In the genomic region with DNA sequence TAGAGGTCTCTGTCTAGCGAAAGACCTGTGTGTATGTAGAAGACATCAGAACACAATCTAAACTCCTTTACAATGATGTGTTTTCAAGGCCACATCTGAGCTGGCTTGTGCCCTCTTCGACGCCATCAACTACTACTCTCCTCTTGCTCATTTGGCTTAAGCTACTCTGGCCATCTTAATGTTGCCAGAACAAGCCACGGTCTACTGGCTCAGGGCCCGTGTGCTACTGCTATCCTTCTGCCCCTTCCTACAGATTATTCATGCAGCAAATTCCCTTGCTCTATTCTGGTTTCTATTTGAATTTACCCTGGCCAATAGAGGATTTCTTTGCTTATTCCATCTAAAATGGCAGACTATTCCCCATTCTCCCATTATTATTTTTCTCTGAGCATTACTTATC, we compare ENCODE assay signal across 22 cellular contexts.
DNase-seq lines count a peak whose midpoint lies in the region; ATAC-seq and TF ChIP-seq lines count a peak whose summit lies in the region.
"Had no signal": no experiment of that assay in that cellular context is flagged by ENCODE, and none has a peak within 500 bp of the region (broad histone marks: within the 10 kb centered on the region; RNA-seq: fewer than 3 reads in every experiment).

No MANE protein-coding gene starts in this region.

- peaks cover 0 to 14% of the 10 kb centered on the region in 2 donors for H3K36me3 Mint-ChIP-seq in activated naive CD4-positive, alpha-beta T cell treated with anti-CD3 and anti-CD28 coated beads, Interleukin-2, amount 50 U/mL, for 72 hours
- peaks cover 43% of the 10 kb centered on the region for H3K36me3 Mint-ChIP-seq in stimulated activated effector memory CD8-positive, alpha-beta T cell treated with anti-CD3 and anti-CD28 coated beads, Interleukin-12 subunit alpha, Interleukin-12 subunit beta, amount 100 ng/mL, for 72 hours

- no peak overlapping the region for H3K27ac ChIP-seq in ovary
- H3K27ac ChIP-seq: C4-2B, KMS-11, SJCRH30 had no signal

- H3K27ac Mint-ChIP-seq in activated naive CD4-positive, alpha-beta T cell treated with anti-CD3 and anti-CD28 coated beads, Interleukin-2, amount 50 U/mL, for 72 hours = peak overlapping the region; percentile 72 to 73
- H3K27ac Mint-ChIP-seq in stimulated activated effector memory CD8-positive, alpha-beta T cell treated with anti-CD3 and anti-CD28 coated beads, Interleukin-12 subunit alpha, Interleukin-12 subunit beta, amount 100 ng/mL, for 72 hours = peak overlapping the region; percentile 26

- peaks cover 1% of the 10 kb centered on the region for H3K4me1 ChIP-seq in ovary (ENCODE audit: insufficient read depth)
- H3K4me1 ChIP-seq: SJCRH30 had no signal

- no peak for ATAC-seq in activated naive CD4-positive, alpha-beta T cell treated with anti-CD3 and anti-CD28 coated beads, Interleukin-2, amount 50 U/mL, for 72 hours
- no peak for ATAC-seq in stimulated activated effector memory CD8-positive, alpha-beta T cell treated with anti-CD3 and anti-CD28 coated beads, Interleukin-12 subunit alpha, Interleukin-12 subunit beta, amount 100 ng/mL, for 72 hours
- no peak for ATAC-seq in HG02571 (IDR thresholded peaks at IDR 0.05; ENCODE audit: unreplicated experiment)
- no peak for ATAC-seq in HG03439 (IDR thresholded peaks at IDR 0.05; ENCODE audit: unreplicated experiment)
- ATAC-seq: Panc1 had no signal

- H3K27me3 ChIP-seq in ovary = no peaks in the 10 kb centered on the region
- H3K27me3 ChIP-seq: SJCRH30 had no signal

- 90 to 97% (median 92%) methylated on average over 5 of the region's 5 CpGs for WGBS in ovary, 3 donors

- H3K4me1 Mint-ChIP-seq in stimulated activated effector memory CD8-positive, alpha-beta T cell treated with anti-CD3 and anti-CD28 coated beads, Interleukin-12 subunit alpha, Interleukin-12 subunit beta, amount 100 ng/mL, for 72 hours = no peaks in the 10 kb centered on the region

- no peak for DNase-seq in activated naive CD4-positive, alpha-beta T cell treated with anti-CD3 and anti-CD28 coated beads, Interleukin-2, amount 50 U/mL, for 72 hours (ENCODE audit: low spot score in 2 of 2)
- DNase-seq in activated naive CD4-positive, alpha-beta T cell treated with anti-CD3 and anti-CD28 coated beads, Interleukin-2, amount 50 U/mL, for 16 hours = no peak
- peak; percentile 21 for DNase-seq in NCI-H446 treated with DMSO at 0.1 percent for 48 hours (lab: John Stamatoyannopoulos, UW)
- peak; percentile 29 for DNase-seq in cerebellar cortex (ENCODE audit: low spot score)
- DNase-seq in stimulated activated effector memory CD8-positive, alpha-beta T cell treated with anti-CD3 and anti-CD28 coated beads, Interleukin-12 subunit alpha, Interleukin-12 subunit beta, amount 100 ng/mL, for 72 hours (ENCODE audit: low spot score in 2 of 2) = no peak
- DNase-seq in ovary = no peak
- DNase-seq: AML-193, DMS53, GF-D8, H7, NCI-H1105, NCI-H146, NCI-H2029 treated with DMSO at 0.1 percent for 48 hours, NCI-H345, NCI-H524 treated with DMSO at 0.1 percent for 48 hours, NCI-H82, SJCRH30 had no signal

- TF ChIP-seq EP300 in ovary (IDR thresholded peaks at IDR 0.05) = no peak

- no peak overlapping the region for H3K4me3 Mint-ChIP-seq in stimulated activated effector memory CD8-positive, alpha-beta T cell treated with anti-CD3 and anti-CD28 coated beads, Interleukin-12 subunit alpha, Interleukin-12 subunit beta, amount 100 ng/mL, for 72 hours

- no peak for TF ChIP-seq CTCF in ovary (IDR thresholded peaks at IDR 0.05)

- H3K9me3 Mint-ChIP-seq in activated naive CD4-positive, alpha-beta T cell treated with anti-CD3 and anti-CD28 coated beads, Interleukin-2, amount 50 U/mL, for 72 hours = peaks cover 0 to 8% of the 10 kb centered on the region in 2 donors
- no peaks in the 10 kb centered on the region for H3K9me3 Mint-ChIP-seq in stimulated activated effector memory CD8-positive, alpha-beta T cell treated with anti-CD3 and anti-CD28 coated beads, Interleukin-12 subunit alpha, Interleukin-12 subunit beta, amount 100 ng/mL, for 72 hours

- no peaks in the 10 kb centered on the region for H3K36me3 ChIP-seq in ovary

- no peak for TF ChIP-seq POLR2A in ovary (IDR thresholded peaks at IDR 0.05)

- H3K9me3 ChIP-seq in ovary = no peaks in the 10 kb centered on the region
- H3K9me3 ChIP-seq: SJCRH30 had no signal

- intact Hi-C loops in ovary (cut with DNase I) = no loop called here

- H3K4me3 ChIP-seq in ovary = no peak overlapping the region
- H3K4me3 ChIP-seq: SJCRH30 had no signal

Comparison
In these comparisons a context has a peak if more than half of its experiments do, and no peak if none do; other contexts are left out.
1. DNase-seq: peak in NCI-H446 treated with DMSO at 0.1 percent for 48 hours (single experiment) and cerebellar cortex (single experiment); none in activated naive CD4-positive, alpha-beta T cell treated with anti-CD3 and anti-CD28 coated beads, Interleukin-2, amount 50 U/mL, for 72 hours (0 of 2), activated naive CD4-positive, alpha-beta T cell treated with anti-CD3 and anti-CD28 coated beads, Interleukin-2, amount 50 U/mL, for 16 hours (single experiment), stimulated activated effector memory CD8-positive, alpha-beta T cell treated with anti-CD3 and anti-CD28 coated beads, Interleukin-12 subunit alpha, Interleukin-12 subunit beta, amount 100 ng/mL, for 72 hours (0 of 2) and ovary (0 of 5).